ENCODE assay signal across 23 cellular contexts in the genomic region with DNA sequence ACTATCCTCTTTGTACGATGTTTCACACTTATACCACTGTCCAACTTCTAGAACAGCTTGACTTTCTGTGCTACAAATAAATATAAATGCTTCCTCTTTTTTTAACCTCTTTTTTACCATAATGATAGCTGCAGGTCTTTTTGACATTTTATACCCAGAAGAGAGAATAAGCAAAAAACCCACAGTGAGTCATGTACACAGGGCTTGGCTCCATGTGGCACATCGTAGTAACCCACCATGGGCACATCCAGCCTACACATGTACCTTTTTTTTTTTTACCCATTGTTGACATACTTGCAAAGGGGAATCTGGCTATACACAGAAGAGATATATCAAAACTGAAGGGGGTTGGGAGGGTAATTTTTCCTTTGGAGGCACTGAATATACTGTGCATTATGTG. TPM values are rescaled to one million over a fixed set of nuclear protein-coding genes. Genes with fewer than 3 reads are reported as not detected.
"Had no signal": no experiment of that assay in that cellular context is flagged by ENCODE, and none has a peak within 500 bp of the region (broad histone marks: within the 10 kb centered on the region; RNA-seq: fewer than 3 reads in every experiment).

No MANE protein-coding gene starts in this region.

- H3K27ac ChIP-seq: RWPE1 had no signal

- H3K9me3 ChIP-seq: SK-N-SH had no signal

- H3K9ac ChIP-seq: SK-N-SH had no signal

- DNase-seq: KBM-7, NCI-H1092, NCI-H1105 treated with DMSO at 0.1 percent for 48 hours, NCI-H1417 treated with DMSO at 0.1 percent for 48 hours, NCI-H146, NCI-H1694 treated with DMSO at 0.1 percent for 48 hours, NCI-H1930, NCI-H2081, NCI-H2171, NCI-H226, NCI-H446, NCI-H510A, NCI-H524 treated with DMSO at 0.1 percent for 48 hours, NCI-H69, NCI-H774, SHP77, SK-N-SH, T-helper 1 cell, T-helper 17 cell had no signal

RNA-seq across cellular contexts. Expression of a gene that starts 59.5 kb away (rescaled TPM):
- total RNA-seq: HT-29, MCF 10A, SK-MEL-5, T-helper 17 cell had no signal
- polyA plus RNA-seq: SK-N-SH had no signal
